In genomic region chr16:4940719-4941118, GRCh38 we compare ENCODE assay signal across 1 cellular context.
TF ChIP-seq lines count a peak whose summit lies in the region.

No MANE protein-coding gene starts in this region.

TF ChIP-seq in IMR-90, 13 proteins besides CTCF, POLR2A, EP300 and RAD21:
- TF ChIP-seq SMC3 (IDR thresholded peaks at IDR 0.05; ENCODE audit: low read depth, low read length), result no peak
- no peak for TF ChIP-seq MAZ (IDR thresholded peaks at IDR 0.05; ENCODE audit: borderline replicate concordance, low read depth, low read length)
- TF ChIP-seq RCOR1 (IDR thresholded peaks at IDR 0.05; ENCODE audit: insufficient replicate concordance, low read length), result no peak
- TF ChIP-seq MAFK (IDR thresholded peaks at IDR 0.05; ENCODE audit: low read depth, low read length), result no peak
- no peak for TF ChIP-seq CHD1 (IDR thresholded peaks at IDR 0.05; ENCODE audit: low read depth, low read length)
- TF ChIP-seq ELK1 (IDR thresholded peaks at IDR 0.05; ENCODE audit: borderline replicate concordance, low read depth, low read length), result no peak
- TF ChIP-seq BHLHE40 (IDR thresholded peaks at IDR 0.05; ENCODE audit: low read depth, low read length), result no peak
- TF ChIP-seq RFX5 (IDR thresholded peaks at IDR 0.05; ENCODE audit: low read depth, low read length), result no peak
- no peak for TF ChIP-seq FOS (IDR thresholded peaks at IDR 0.05; ENCODE audit: low read depth, low read length)
- TF ChIP-seq, protein P1, sequence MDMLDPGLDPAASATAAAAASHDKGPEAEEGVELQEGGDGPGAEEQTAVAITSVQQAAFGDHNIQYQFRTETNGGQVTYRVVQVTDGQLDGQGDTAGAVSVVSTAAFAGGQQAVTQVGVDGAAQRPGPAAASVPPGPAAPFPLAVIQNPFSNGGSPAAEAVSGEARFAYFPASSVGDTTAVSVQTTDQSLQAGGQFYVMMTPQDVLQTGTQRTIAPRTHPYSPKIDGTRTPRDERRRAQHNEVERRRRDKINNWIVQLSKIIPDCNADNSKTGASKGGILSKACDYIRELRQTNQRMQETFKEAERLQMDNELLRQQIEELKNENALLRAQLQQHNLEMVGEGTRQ (IDR thresholded peaks at IDR 0.05; ENCODE audit: low read depth, low read length), result no peak
- no peak for TF ChIP-seq CEBPB (IDR thresholded peaks at IDR 0.05; ENCODE audit: low read depth, low read length)
- TF ChIP-seq NFE2L2 (IDR thresholded peaks at IDR 0.05; ENCODE audit: low read depth, low read length), result no peak
- no peak for TF ChIP-seq MXI1 (IDR thresholded peaks at IDR 0.05; ENCODE audit: borderline replicate concordance, low read depth, low read length)
